Comparison of ENCODE assay signal across 8 cellular contexts in genomic region chr2:28390241-28390856, GRCh38. TPM values are rescaled to one million over a fixed set of nuclear protein-coding genes. Genes with fewer than 3 reads are reported as not detected.
A peak's percentile ranks its signal among the peaks of the same experiment; 100 is the strongest.
DNase-seq lines count a peak whose midpoint lies in the region; ATAC-seq, FAIRE-seq and TF ChIP-seq lines count a peak whose summit lies in the region.

No MANE protein-coding gene starts in this region.

- WGBS in HepG2 (ENCODE audit: low lambda C conversion rate): under 1% methylated on average over 22 of the region's 53 CpGs

- BruUV-seq in HepG2 (replicated peaks; lab: Mats Ljungman, UMichigan): no TSS peak

- intact Hi-C loops in HepG2 (cut with micrococcal nuclease; ENCODE audit: unreplicated experiment): loop anchor here (1.0 to 10.0 kb wide), 3 partner anchors 33 to 665 kb away; no protein-coding TSS in a partner anchor

- H3K4me2 ChIP-seq in BLaER1 (peak overlapping the region; percentile 97), HepG2 (ENCODE audit: low read depth, low read length) (peak overlapping the region; percentile 100)

- peaks cover 29% of the 10 kb centered on the region for H3K4me1 ChIP-seq in BLaER1
- peaks cover 26% of the 10 kb centered on the region for H3K4me1 ChIP-seq in HepG2 (ENCODE audit: insufficient read depth, low read length)

- peak; percentile 25 for ATAC-seq in GM21526 (IDR thresholded peaks at IDR 0.05; ENCODE audit: low FRiP score, unreplicated experiment)
- peak; percentile 3 for ATAC-seq in HepG2
- no peak for ATAC-seq in HG03378 (IDR thresholded peaks at IDR 0.05; ENCODE audit: unreplicated experiment)

- H3K9ac ChIP-seq in BLaER1 (peak overlapping the region; percentile 80), HepG2 (ENCODE audit: insufficient read depth, low read depth, low read length) (peak overlapping the region; percentile 94)

- FAIRE-seq in HepG2 (lab: Jason Lieb, UNC): no peak

- H2AFZ ChIP-seq in HepG2 (ENCODE audit: low read length): no peak overlapping the region

- POLR2A ChIA-PET in HepG2 (lab: Yijun Ruan, JAX): interaction anchor here (0.6 to 3.9 kb wide), 6 partner anchors 12 to 637 kb away, joined by 3 to 35 read pairs (median 10); partner anchors contain the start of genes BABAM2 and RBKS

- TF ChIP-seq RAD21 in HepG2 (CRISPR knock-in tag; IDR thresholded peaks at IDR 0.05): 0 out of 2 replicates have a peak, but pooled peaks have one; percentile 11

- TF ChIP-seq CTCF in HepG2 (CRISPR knock-in tag; IDR thresholded peaks at IDR 0.05): no peak

- H3K36me3 ChIP-seq in BLaER1 (no peaks in the 10 kb centered on the region), HepG2 (replicated peaks in 1 of 2; ENCODE audit: control insufficient read depth in 1 of 2, insufficient read depth in 2 of 2, low read length in 2 of 2) (no peaks in the 10 kb centered on the region)

- H4K20me1 ChIP-seq in BLaER1: peaks cover 13% of the 10 kb centered on the region
- H4K20me1 ChIP-seq in HepG2 (ENCODE audit: insufficient read depth, low read length): peaks cover 13% of the 10 kb centered on the region; the same call in 1 of the 2 replicates

- TF ChIP-seq EP300 in HepG2 (IDR thresholded peaks at IDR 0.05; ENCODE audit: low read depth in 2 of 2, low read length in 2 of 2) (no peak), HepG2 (CRISPR knock-in tag; IDR thresholded peaks at IDR 0.05; ENCODE audit: borderline replicate concordance) (no peak)

- no peaks in the 10 kb centered on the region for H3K9me3 ChIP-seq in BLaER1
- H3K9me3 ChIP-seq in HepG2 (ENCODE audit: low read length): no peaks in the 10 kb centered on the region

- in situ Hi-C loops in HepG2 (cut with HindIII; ENCODE audit: extremely low pct_ligation_motif_present, low pct_unique_long_range_greater_than_20kb): loop anchor here (10.0 kb wide), 2 partner anchors 636 to 686 kb away; no protein-coding TSS in a partner anchor

- H3K27ac ChIP-seq in BLaER1: peak overlapping the region; percentile 91
- H3K27ac ChIP-seq in HepG2 (ENCODE audit: extremely low read length, insufficient read depth, low read length): peak overlapping the region; percentile 6

- peak in 1 of 2 experiments; percentile 41; a peak in 2 of 4 replicates for TF ChIP-seq POLR2A in HepG2 (IDR thresholded peaks at IDR 0.05; ENCODE audit: insufficient read depth in 1 of 2, low read depth in 2 of 2, low read length in 2 of 2)

- peak; percentile 95 for DNase-seq in NCI-H226
- DNase-seq in activated CD4-positive, alpha-beta T cell treated with anti-CD3 and anti-CD28 coated beads, Interleukin-2, amount 50 U/mL, for 24 hours (ENCODE audit: low read depth in 1 of 2, low spot score in 1 of 2): peak; percentile 85 to 89
- peak; percentile 86 for DNase-seq in dedifferentiated amniotic fluid mesenchymal stem cell (ENCODE audit: extremely low spot score)
- peak; percentile 63 for DNase-seq in HepG2 (ENCODE audit: low spot score)
- DNase-seq in stimulated activated CD4-positive, alpha-beta T cell treated with anti-CD3 and anti-CD28 coated beads, Interleukin-2, amount 100 ng/mL, for 4 hours (ENCODE audit: low read depth): peak; percentile 96

- peaks cover 13% of the 10 kb centered on the region for H3K79me2 ChIP-seq in HepG2 (ENCODE audit: insufficient read depth, low read length)

- CTCF ChIA-PET in HepG2 (lab: Yijun Ruan, JAX; ENCODE audit: low intra/inter-chr PET ratio, low total read pairs): no interaction called here

- peaks cover 19% of the 10 kb centered on the region; the same call in 1 of the 2 replicates for H3K27me3 ChIP-seq in BLaER1
- H3K27me3 ChIP-seq in HepG2 (ENCODE audit: control insufficient read depth in 1 of 2, insufficient read depth in 2 of 2, low read length in 2 of 2): peaks cover 1 to 31% of the 10 kb centered on the region in 2 experiments; a peak in 3 of 5 replicates

- H3K4me3 ChIP-seq in BLaER1: peak overlapping the region; percentile 89
- H3K4me3 ChIP-seq in HepG2 (replicated peaks in 1 of 3; ENCODE audit: insufficient read depth in 1 of 3, low read depth in 2 of 3, low read length in 3 of 3): peak overlapping the region; percentile 80 to 93 (median 91)

TF ChIP-seq in HepG2, 621 proteins besides CTCF, POLR2A, EP300 and RAD21 (continues in another document):
- TF ChIP-seq ZNF441 (CRISPR knock-in tag; IDR thresholded peaks at IDR 0.05; ENCODE audit: borderline replicate concordance) (no peak), PPARG (CRISPR knock-in tag; conservative IDR thresholded peaks at IDR 0.05) (0 out of 2 replicates have a peak, but pooled peaks have one; percentile 7), SKI (IDR thresholded peaks at IDR 0.05; ENCODE audit: partially characterized antibody) (peak; percentile 7), MED13 (CRISPR knock-in tag; IDR thresholded peaks at IDR 0.05) (0 out of 2 replicates have a peak, but pooled peaks have one; percentile 19), TCF7 (IDR thresholded peaks at IDR 0.05; ENCODE audit: low read depth) (peak; percentile 17; the same call in 1 of the 2 replicates), PRDM15 (CRISPR knock-in tag; IDR thresholded peaks at IDR 0.05) (no peak), ZNF589 (CRISPR knock-in tag; conservative IDR thresholded peaks at IDR 0.05) (peak; percentile 75), ZNF280D (CRISPR knock-in tag; IDR thresholded peaks at IDR 0.05) (no peak)

RNA-seq across cellular contexts. Expression of gene FOSL2, which starts 2.3 kb away (rescaled TPM):
- total RNA-seq in HepG2 (2016; rRNA removed; fragmentation: Illumina TruSeq; extraction: Trizol): 2.3 and 3.4 TPM in 2 replicates
- total RNA-seq in HepG2 (2016; cell fraction: cytosol; rRNA removed; fragmentation: Illumina TruSeq; extraction: Trizol; ENCODE audit: low read depth): 0.53 and 0.61 TPM in 2 replicates
- total RNA-seq in HepG2 (2016; cell fraction: insoluble cytoplasmic fraction; rRNA removed; fragmentation: Illumina TruSeq; extraction: Trizol): 2.2 and 4.1 TPM in 2 replicates
- 1.3 and 1.4 TPM in 2 replicates for total RNA-seq in HepG2 (2016; cell fraction: membrane; rRNA removed; fragmentation: Illumina TruSeq; extraction: Trizol)
- 3.7 and 5.1 TPM in 2 replicates for total RNA-seq in HepG2 (2016; cell fraction: nucleus; rRNA removed; fragmentation: Illumina TruSeq; extraction: Trizol)
- 18.1 and 20.1 TPM in 2 replicates for polyA plus RNA-seq in HepG2 (2011; rRNA removed)
- polyA plus RNA-seq in HepG2 (2011; cell fraction: cytosol; rRNA removed): 10.9 and 11.2 TPM in 2 replicates
- 37.0 and 47.3 TPM in 2 replicates for polyA plus RNA-seq in HepG2 (2011; cell fraction: nucleus; rRNA removed)
- 25.1 and 31.2 TPM in 2 replicates for polyA plus RNA-seq in HepG2 (2012)
- 0.21 and 0.26 TPM in 2 replicates for polyA plus RNA-seq in HepG2 (2016; cell fraction: cytosol; fragmentation: Illumina TruSeq; extraction: Trizol; ENCODE audit: low read depth)
- polyA plus RNA-seq in HepG2 (2016; cell fraction: insoluble cytoplasmic fraction; fragmentation: Illumina TruSeq; extraction: Trizol; ENCODE audit: low read depth): 2.0 and 2.4 TPM in 2 replicates
- polyA plus RNA-seq in HepG2 (2016; cell fraction: membrane; fragmentation: Illumina TruSeq; extraction: Trizol; ENCODE audit: low read depth): 0.46 and 0.51 TPM in 2 replicates
- polyA plus RNA-seq in HepG2 (2016; cell fraction: nucleus; fragmentation: Illumina TruSeq; extraction: Trizol; ENCODE audit: insufficient read depth, low read depth): 3.9 and 4.9 TPM in 2 replicates
- 62.9 and 84.8 TPM in 2 replicates for polyA minus RNA-seq in HepG2 (2011; rRNA and poly(A)+ RNA removed; ENCODE audit: low replicate concordance)
- polyA minus RNA-seq in HepG2 (2011; cell fraction: cytosol; rRNA and poly(A)+ RNA removed): 27.1 and 28.7 TPM in 2 replicates
- polyA minus RNA-seq in HepG2 (2011; cell fraction: nucleus; rRNA and poly(A)+ RNA removed): 47.9 and 53.6 TPM in 2 replicates
